Comparison of ENCODE assay signal across 1 cellular context in the genomic region with DNA sequence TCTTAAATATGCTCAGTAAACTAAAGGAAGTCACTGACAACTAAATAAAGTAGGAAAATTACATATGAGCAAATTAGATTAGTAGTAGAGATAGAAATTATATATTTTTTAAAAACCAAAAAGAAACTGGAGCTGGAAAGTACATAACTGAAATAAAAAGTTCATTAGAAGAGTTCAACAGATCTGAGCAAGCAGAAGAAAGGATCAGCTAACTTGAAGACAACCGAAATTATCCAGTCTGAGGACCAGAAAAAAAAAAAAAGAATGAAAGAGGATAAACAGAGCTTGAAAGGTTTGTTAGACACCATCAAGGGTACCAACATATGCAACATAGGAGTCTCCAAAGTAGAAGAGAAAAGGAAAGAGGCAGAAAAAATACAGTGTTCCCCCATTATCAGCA. TPM values are rescaled to one million over a fixed set of nuclear protein-coding genes. Genes with fewer than 3 reads are reported as not detected.
"Had no signal": no experiment of that assay in that cellular context is flagged by ENCODE, and none has a peak within 500 bp of the region (broad histone marks: within the 10 kb centered on the region; RNA-seq: fewer than 3 reads in every experiment).

No MANE protein-coding gene starts in this region.

RNA-seq across cellular contexts. Expression of gene TPPP, which starts 26.2 kb away (rescaled TPM):
- total RNA-seq: GM23248 had no signal
- polyA plus RNA-seq: GM23248 had no signal
